ENCODE assay signal across 1 cellular context in genomic region chr10:102769375-102770107, GRCh38.
TF ChIP-seq lines count a peak whose summit lies in the region.

No MANE protein-coding gene starts in this region.

TF ChIP-seq in K562, 482 proteins besides CTCF, POLR2A, EP300 and RAD21:
- 0 out of 2 replicates have a peak, but pooled peaks have one; percentile 12 for TF ChIP-seq NCOR1 (IDR thresholded peaks at IDR 0.05)
- TF ChIP-seq ZNF197 (CRISPR knock-in tag; IDR thresholded peaks at IDR 0.05; ENCODE audit: low read depth), result no peak
- TF ChIP-seq ZNF407 (IDR thresholded peaks at IDR 0.05; ENCODE audit: low read depth), result no peak
- no peak for TF ChIP-seq VEZF1 (CRISPR knock-in tag; IDR thresholded peaks at IDR 0.05)
- no peak for TF ChIP-seq UBTF (IDR thresholded peaks at IDR 0.05; ENCODE audit: borderline replicate concordance in 1 of 2, low read depth in 2 of 2, low read length in 2 of 2)
- no peak for TF ChIP-seq TAF15 (IDR thresholded peaks at IDR 0.05; ENCODE audit: low read depth, low read length)
- no peak for TF ChIP-seq JUND (IDR thresholded peaks at IDR 0.05; ENCODE audit: borderline replicate concordance, low read depth, low read length)
- TF ChIP-seq JUND (tag; IDR thresholded peaks at IDR 0.05; ENCODE audit: borderline replicate concordance, low read depth, low read length), result 0 out of 3 replicates have a peak, but pooled peaks have one; percentile 10
- peak; percentile 49 for TF ChIP-seq CBFA2T3 (IDR thresholded peaks at IDR 0.05)
- 0 out of 2 replicates have a peak, but pooled peaks have one; percentile 12 for TF ChIP-seq MYC (IDR thresholded peaks at IDR 0.05; ENCODE audit: low read depth, low read length)
- TF ChIP-seq MYC (CRISPR knock-in tag; IDR thresholded peaks at IDR 0.05; ENCODE audit: borderline replicate concordance, low read depth), result no peak
- peak; percentile 39 for TF ChIP-seq ARID1B (IDR thresholded peaks at IDR 0.05)
- TF ChIP-seq HMBOX1 (IDR thresholded peaks at IDR 0.05), result peak; percentile 74; the same call in 1 of the 2 replicates
- no peak for TF ChIP-seq BRD9 (IDR thresholded peaks at IDR 0.05; ENCODE audit: low read depth, partially characterized antibody)
- TF ChIP-seq ZNF165 (CRISPR knock-in tag; IDR thresholded peaks at IDR 0.05; ENCODE audit: borderline replicate concordance), result no peak
- TF ChIP-seq ZNF395 (CRISPR knock-in tag; IDR thresholded peaks at IDR 0.05), result no peak
- TF ChIP-seq TCF3 (CRISPR knock-in tag; IDR thresholded peaks at IDR 0.05), result peak; percentile 32; the same call in 1 of the 2 replicates
- no peak for TF ChIP-seq POLR3A (IDR thresholded peaks at IDR 0.05; ENCODE audit: borderline replicate concordance, extremely low read depth, insufficient read depth, insufficient read length)
- TF ChIP-seq NR0B1 (IDR thresholded peaks at IDR 0.05; ENCODE audit: partially characterized antibody), result no peak
- TF ChIP-seq ZHX1 (conservative IDR thresholded peaks at IDR 0.05; ENCODE audit: low read length), result no peak
- no peak for TF ChIP-seq MAFF (IDR thresholded peaks at IDR 0.05; ENCODE audit: low read length)
